Comparison of ENCODE assay signal across 1 cellular context in the genomic region with DNA sequence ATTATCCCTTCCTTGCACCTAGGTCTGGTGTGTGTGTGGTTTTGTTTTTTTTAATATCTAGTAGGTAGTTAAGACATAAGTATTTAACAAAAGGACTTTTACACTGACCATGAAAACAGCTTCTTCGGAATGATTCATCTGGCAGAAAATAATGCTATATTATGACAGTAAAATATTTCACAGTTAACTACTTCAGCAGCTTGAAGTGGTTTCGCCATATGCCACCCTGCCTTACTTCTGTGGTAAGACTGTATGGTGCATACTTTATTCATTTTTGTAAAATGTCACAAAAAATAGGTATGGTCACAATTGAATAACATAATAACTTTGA.
TF ChIP-seq lines count a peak whose summit lies in the region.

No MANE protein-coding gene starts in this region.

TF ChIP-seq in GM23338, 12 proteins besides CTCF, POLR2A, EP300 and RAD21 (continued from another document):
- TF ChIP-seq, protein P1, sequence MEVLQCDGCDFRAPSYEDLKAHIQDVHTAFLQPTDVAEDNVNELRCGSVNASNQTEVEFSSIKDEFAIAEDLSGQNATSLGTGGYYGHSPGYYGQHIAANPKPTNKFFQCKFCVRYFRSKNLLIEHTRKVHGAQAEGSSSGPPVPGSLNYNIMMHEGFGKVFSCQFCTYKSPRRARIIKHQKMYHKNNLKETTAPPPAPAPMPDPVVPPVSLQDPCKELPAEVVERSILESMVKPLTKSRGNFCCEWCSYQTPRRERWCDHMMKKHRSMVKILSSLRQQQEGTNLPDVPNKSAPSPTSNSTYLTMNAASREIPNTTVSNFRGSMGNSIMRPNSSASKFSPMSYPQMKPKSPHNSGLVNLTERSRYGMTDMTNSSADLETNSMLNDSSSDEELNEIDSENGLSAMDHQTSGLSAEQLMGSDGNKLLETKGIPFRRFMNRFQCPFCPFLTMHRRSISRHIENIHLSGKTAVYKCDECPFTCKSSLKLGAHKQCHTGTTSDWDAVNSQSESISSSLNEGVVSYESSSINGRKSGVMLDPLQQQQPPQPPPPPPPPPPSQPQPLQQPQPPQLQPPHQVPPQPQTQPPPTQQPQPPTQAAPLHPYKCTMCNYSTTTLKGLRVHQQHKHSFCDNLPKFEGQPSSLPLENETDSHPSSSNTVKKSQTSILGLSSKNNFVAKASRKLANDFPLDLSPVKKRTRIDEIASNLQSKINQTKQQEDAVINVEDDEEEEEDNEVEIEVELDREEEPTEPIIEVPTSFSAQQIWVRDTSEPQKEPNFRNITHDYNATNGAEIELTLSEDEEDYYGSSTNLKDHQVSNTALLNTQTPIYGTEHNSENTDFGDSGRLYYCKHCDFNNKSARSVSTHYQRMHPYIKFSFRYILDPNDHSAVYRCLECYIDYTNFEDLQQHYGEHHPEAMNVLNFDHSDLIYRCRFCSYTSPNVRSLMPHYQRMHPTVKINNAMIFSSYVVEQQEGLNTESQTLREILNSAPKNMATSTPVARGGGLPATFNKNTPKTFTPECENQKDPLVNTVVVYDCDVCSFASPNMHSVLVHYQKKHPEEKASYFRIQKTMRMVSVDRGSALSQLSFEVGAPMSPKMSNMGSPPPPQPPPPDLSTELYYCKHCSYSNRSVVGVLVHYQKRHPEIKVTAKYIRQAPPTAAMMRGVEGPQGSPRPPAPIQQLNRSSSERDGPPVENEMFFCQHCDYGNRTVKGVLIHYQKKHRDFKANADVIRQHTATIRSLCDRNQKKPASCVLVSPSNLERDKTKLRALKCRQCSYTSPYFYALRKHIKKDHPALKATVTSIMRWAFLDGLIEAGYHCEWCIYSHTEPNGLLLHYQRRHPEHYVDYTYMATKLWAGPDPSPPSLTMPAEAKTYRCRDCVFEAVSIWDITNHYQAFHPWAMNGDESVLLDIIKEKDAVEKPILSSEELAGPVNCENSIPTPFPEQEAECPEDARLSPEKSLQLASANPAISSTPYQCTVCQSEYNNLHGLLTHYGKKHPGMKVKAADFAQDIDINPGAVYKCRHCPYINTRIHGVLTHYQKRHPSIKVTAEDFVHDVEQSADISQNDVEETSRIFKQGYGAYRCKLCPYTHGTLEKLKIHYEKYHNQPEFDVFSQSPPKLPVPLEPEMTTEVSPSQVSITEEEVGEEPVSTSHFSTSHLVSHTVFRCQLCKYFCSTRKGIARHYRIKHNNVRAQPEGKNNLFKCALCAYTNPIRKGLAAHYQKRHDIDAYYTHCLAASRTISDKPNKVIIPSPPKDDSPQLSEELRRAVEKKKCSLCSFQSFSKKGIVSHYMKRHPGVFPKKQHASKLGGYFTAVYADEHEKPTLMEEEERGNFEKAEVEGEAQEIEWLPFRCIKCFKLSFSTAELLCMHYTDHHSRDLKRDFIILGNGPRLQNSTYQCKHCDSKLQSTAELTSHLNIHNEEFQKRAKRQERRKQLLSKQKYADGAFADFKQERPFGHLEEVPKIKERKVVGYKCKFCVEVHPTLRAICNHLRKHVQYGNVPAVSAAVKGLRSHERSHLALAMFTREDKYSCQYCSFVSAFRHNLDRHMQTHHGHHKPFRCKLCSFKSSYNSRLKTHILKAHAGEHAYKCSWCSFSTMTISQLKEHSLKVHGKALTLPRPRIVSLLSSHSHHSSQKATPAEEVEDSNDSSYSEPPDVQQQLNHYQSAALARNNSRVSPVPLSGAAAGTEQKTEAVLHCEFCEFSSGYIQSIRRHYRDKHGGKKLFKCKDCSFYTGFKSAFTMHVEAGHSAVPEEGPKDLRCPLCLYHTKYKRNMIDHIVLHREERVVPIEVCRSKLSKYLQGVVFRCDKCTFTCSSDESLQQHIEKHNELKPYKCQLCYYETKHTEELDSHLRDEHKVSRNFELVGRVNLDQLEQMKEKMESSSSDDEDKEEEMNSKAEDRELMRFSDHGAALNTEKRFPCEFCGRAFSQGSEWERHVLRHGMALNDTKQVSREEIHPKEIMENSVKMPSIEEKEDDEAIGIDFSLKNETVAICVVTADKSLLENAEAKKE (CRISPR knock-in tag; IDR thresholded peaks at IDR 0.05): no peak
- TF ChIP-seq, protein P2, sequence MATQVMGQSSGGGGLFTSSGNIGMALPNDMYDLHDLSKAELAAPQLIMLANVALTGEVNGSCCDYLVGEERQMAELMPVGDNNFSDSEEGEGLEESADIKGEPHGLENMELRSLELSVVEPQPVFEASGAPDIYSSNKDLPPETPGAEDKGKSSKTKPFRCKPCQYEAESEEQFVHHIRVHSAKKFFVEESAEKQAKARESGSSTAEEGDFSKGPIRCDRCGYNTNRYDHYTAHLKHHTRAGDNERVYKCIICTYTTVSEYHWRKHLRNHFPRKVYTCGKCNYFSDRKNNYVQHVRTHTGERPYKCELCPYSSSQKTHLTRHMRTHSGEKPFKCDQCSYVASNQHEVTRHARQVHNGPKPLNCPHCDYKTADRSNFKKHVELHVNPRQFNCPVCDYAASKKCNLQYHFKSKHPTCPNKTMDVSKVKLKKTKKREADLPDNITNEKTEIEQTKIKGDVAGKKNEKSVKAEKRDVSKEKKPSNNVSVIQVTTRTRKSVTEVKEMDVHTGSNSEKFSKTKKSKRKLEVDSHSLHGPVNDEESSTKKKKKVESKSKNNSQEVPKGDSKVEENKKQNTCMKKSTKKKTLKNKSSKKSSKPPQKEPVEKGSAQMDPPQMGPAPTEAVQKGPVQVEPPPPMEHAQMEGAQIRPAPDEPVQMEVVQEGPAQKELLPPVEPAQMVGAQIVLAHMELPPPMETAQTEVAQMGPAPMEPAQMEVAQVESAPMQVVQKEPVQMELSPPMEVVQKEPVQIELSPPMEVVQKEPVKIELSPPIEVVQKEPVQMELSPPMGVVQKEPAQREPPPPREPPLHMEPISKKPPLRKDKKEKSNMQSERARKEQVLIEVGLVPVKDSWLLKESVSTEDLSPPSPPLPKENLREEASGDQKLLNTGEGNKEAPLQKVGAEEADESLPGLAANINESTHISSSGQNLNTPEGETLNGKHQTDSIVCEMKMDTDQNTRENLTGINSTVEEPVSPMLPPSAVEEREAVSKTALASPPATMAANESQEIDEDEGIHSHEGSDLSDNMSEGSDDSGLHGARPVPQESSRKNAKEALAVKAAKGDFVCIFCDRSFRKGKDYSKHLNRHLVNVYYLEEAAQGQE (IDR thresholded peaks at IDR 0.05; ENCODE audit: unreplicated experiment): no peak
- TF ChIP-seq ZNF114 (CRISPR knock-in tag; IDR thresholded peaks at IDR 0.05) (no peak), CREB1 (CRISPR knock-in tag; IDR thresholded peaks at IDR 0.05; ENCODE audit: low read depth) (no peak)
TF ChIP-seq in GM23338: peak in this region for 0.
